Comparison of ENCODE assay signal across 10 cellular contexts in genomic region chr5:68924490-68925145, GRCh38.
DNase-seq lines count a peak whose midpoint lies in the region; ATAC-seq and TF ChIP-seq lines count a peak whose summit lies in the region.
"Had no signal": no experiment of that assay in that cellular context is flagged by ENCODE, and none has a peak within 500 bp of the region (broad histone marks: within the 10 kb centered on the region; RNA-seq: fewer than 3 reads in every experiment).

No MANE protein-coding gene starts in this region.

- H2BK15ac ChIP-seq in mesendoderm (replicated peaks; ENCODE audit: low read depth) = no peak overlapping the region

- no peak overlapping the region for H2AFZ ChIP-seq in GM23248
- no peak overlapping the region for H2AFZ ChIP-seq in osteoblast (ENCODE audit: low read length)

- no peak overlapping the region for H3K4ac ChIP-seq in mesendoderm (ENCODE audit: low read depth, low read length)

- H4K20me1 ChIP-seq in GM23248 (ENCODE audit: insufficient read depth) (no peaks in the 10 kb centered on the region), osteoblast (ENCODE audit: insufficient read depth, low read length) (no peaks in the 10 kb centered on the region)

- WGBS in GM23248 (ENCODE audit: low coverage in 1 of 2, low lambda C conversion rate in 2 of 2, missing lambda C conversion rate in 2 of 2), 2 experiments = 60 to 62% methylated on average over 9 of the region's 9 CpGs
- no CpG with 5 or more reads among the region's 9 CpGs for WGBS in mesendoderm (ENCODE audit: extremely low coverage, insufficient coverage, low lambda C conversion rate)

- H3F3A ChIP-seq in GM23248 (ENCODE audit: insufficient read depth) = no peaks in the 10 kb centered on the region

- H3K9me2 ChIP-seq in GM23248 (ENCODE audit: insufficient read depth) = no peaks in the 10 kb centered on the region

- H3K9me3 ChIP-seq in GM23248 (ENCODE audit: low read depth) = no peaks in the 10 kb centered on the region
- no peaks in the 10 kb centered on the region for H3K9me3 ChIP-seq in osteoblast (ENCODE audit: low read depth, low read length)

- no peak overlapping the region for H3K4me2 ChIP-seq in GM23248 (ENCODE audit: unreplicated experiment)
- peak overlapping the region; percentile 10 for H3K4me2 ChIP-seq in osteoblast (ENCODE audit: insufficient read depth, low read length)
- no peak overlapping the region for H3K4me2 ChIP-seq in mesendoderm (ENCODE audit: low read length)

- H3K27me3 ChIP-seq in GM23248 (replicated peaks; ENCODE audit: insufficient read depth) (no peaks in the 10 kb centered on the region; the same call in 1 of the 2 replicates), osteoblast (ENCODE audit: insufficient read depth, low read length) (peaks cover 2% of the 10 kb centered on the region), mesendoderm (ENCODE audit: insufficient read depth, low read length, poor library complexity) (no peaks in the 10 kb centered on the region)

- H3K27ac ChIP-seq in GM23248 (no peak overlapping the region), osteoblast (ENCODE audit: low read depth, low read length) (no peak overlapping the region), mesendoderm (ENCODE audit: low read depth, low read length) (no peak overlapping the region)

- in situ Hi-C loops in GM23248 (cut with MboI) = no loop called here

- ATAC-seq in GM18858 (IDR thresholded peaks at IDR 0.05; ENCODE audit: unreplicated experiment) = no peak
- ATAC-seq in GM21723 (IDR thresholded peaks at IDR 0.05; ENCODE audit: unreplicated experiment) = no peak
- ATAC-seq in HG02970 (IDR thresholded peaks at IDR 0.05; ENCODE audit: low FRiP score, unreplicated experiment) = no peak

- H3K36me3 ChIP-seq in GM23248 (ENCODE audit: low read depth) (no peaks in the 10 kb centered on the region), osteoblast (ENCODE audit: insufficient read depth, low read length) (no peaks in the 10 kb centered on the region), mesendoderm (ENCODE audit: control insufficient read depth, insufficient read depth, low read length) (no peaks in the 10 kb centered on the region)

- DNase-seq in GM23248 (peak; percentile 47), amniotic stem cell (lab: John Stamatoyannopoulos, UW) (peak; percentile 21), foreskin melanocyte (peak; percentile 71), osteoblast (ENCODE audit: insufficient read length, low spot score, missing footprints) (peak; percentile 49), mesendoderm (no peak)
- DNase-seq: activated B cell treated with CpG ODN at 0.5 μM for 24 hours, cortex of kidney had no signal

- no peak overlapping the region for H3K56ac ChIP-seq in mesendoderm (ENCODE audit: low read length)

- H2BK5ac ChIP-seq in mesendoderm (ENCODE audit: low read length) = no peak overlapping the region

- H3K4me3 ChIP-seq in GM23248 (no peak overlapping the region), osteoblast (ENCODE audit: insufficient read depth, low read length) (no peak overlapping the region), mesendoderm (ENCODE audit: low read length) (no peak overlapping the region)

- no peak overlapping the region for H2BK120ac ChIP-seq in mesendoderm (ENCODE audit: low read depth, low read length)

- H2AK5ac ChIP-seq in mesendoderm (ENCODE audit: low read length) = no peak overlapping the region

- no peak overlapping the region for H4K5ac ChIP-seq in mesendoderm (ENCODE audit: low read length)

- H3K4me1 ChIP-seq in GM23248 (ENCODE audit: insufficient read depth) (no peaks in the 10 kb centered on the region), osteoblast (ENCODE audit: insufficient read depth, low read length) (no peaks in the 10 kb centered on the region), mesendoderm (ENCODE audit: control insufficient read depth, low read depth, low read length) (peaks cover 2% of the 10 kb centered on the region)

- TF ChIP-seq CTCF in osteoblast (IDR thresholded peaks at IDR 0.05; ENCODE audit: extremely low read depth, low read depth, low read length) = no peak

- no peak overlapping the region for H4K8ac ChIP-seq in mesendoderm (ENCODE audit: low read depth, low read length)

- H3K9ac ChIP-seq in GM23248 (no peak overlapping the region), mesendoderm (ENCODE audit: low read length) (no peak overlapping the region)

- no peak overlapping the region for H3K18ac ChIP-seq in mesendoderm (ENCODE audit: low read length)

- no peak overlapping the region for H3K23ac ChIP-seq in mesendoderm (ENCODE audit: low read length)

- H3K79me2 ChIP-seq in GM23248 (ENCODE audit: insufficient read depth) = no peaks in the 10 kb centered on the region
- no peaks in the 10 kb centered on the region for H3K79me2 ChIP-seq in osteoblast (ENCODE audit: insufficient read depth, low read length)
- H3K79me2 ChIP-seq in mesendoderm (ENCODE audit: control insufficient read depth, insufficient read depth, low read length) = no peaks in the 10 kb centered on the region

- no peaks in the 10 kb centered on the region for H3K79me1 ChIP-seq in mesendoderm (ENCODE audit: low read length)
